In genomic region chr19:6476896-6477431, GRCh38 we compare ENCODE assay signal across 1 cellular context.
TF ChIP-seq lines count a peak whose summit lies in the region.

No MANE protein-coding gene starts in this region.

TF ChIP-seq in A549, 52 proteins besides CTCF, POLR2A, EP300 and RAD21 (continued from another document):
- TF ChIP-seq PBX3 (IDR thresholded peaks at IDR 0.05) (no peak), NPAS2 (CRISPR knock-in tag; IDR thresholded peaks at IDR 0.05; ENCODE audit: borderline replicate concordance) (no peak), ZSCAN20 (CRISPR knock-in tag; IDR thresholded peaks at IDR 0.05) (no peak)
TF ChIP-seq in A549: peak in this region for 0.
